8 cellular contexts compared by ENCODE assay signal in the genomic region with DNA sequence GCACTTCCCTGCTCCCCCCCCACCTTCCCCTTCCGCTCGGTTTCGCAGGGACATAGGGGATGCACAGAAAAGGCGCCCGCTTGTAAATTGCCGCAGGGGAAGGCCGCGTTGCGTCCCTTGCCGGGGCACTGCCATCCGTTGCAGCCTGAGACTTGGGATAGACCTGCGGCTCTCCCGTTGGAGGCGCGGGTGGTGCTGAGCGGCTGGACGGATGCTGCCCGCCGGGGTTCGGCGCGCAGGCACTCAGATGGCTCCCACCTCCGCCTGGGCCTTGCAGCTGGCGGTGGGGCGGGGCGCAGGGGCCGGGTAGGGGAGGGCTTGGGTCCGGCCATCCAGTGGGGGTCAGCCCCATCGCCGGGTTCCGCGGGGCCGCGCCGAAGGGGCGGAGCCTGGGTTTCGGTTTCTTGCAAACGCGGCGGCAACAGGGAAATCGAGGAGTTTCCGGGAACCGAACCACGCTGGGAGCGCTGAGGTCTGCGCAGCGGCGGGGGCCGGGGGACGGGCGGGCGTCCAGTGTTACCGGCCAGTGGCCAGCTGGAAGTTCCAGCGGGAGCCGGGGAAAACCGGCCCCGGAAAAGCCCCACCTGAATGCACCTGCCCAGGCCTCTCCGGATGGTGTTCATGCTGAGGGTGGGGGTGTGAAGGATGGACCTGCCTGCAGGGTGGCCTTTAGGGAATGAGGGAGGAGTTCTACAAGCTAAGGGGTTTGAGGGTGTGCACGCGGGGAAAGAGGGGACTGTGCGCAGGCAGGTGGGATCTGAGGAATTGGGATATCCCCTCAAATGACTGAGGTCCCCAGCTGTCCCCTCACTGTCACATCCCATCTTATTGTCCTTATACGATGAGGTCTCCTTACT. TPM values are rescaled to one million over a fixed set of nuclear protein-coding genes. Genes with fewer than 3 reads are reported as not detected.
DNase-seq lines count a peak whose midpoint lies in the region; ATAC-seq and TF ChIP-seq lines count a peak whose summit lies in the region.

No MANE protein-coding gene starts in this region.

- CTCF ChIA-PET in HCT116 (lab: Charles Lee), result interaction anchor here (0.7 to 3.2 kb wide), 12 partner anchors 9 to 431 kb away, joined by 3 to 24 read pairs (median 4); no protein-coding TSS in a partner anchor

- TF ChIP-seq RAD21 in HCT116 (IDR thresholded peaks at IDR 0.05; ENCODE audit: low read depth), result no peak

- H3K27me3 ChIP-seq in HCT116 (ENCODE audit: insufficient read depth, low read length) (no peaks in the 10 kb centered on the region), dorsolateral prefrontal cortex (no peaks in the 10 kb centered on the region), left lung (no peaks in the 10 kb centered on the region)

- TF ChIP-seq CTCF in HCT116 (IDR thresholded peaks at IDR 0.05 in 2 of 3, conservative IDR thresholded peaks at IDR 0.05 in 1 of 3; ENCODE audit: borderline replicate concordance in 1 of 3, insufficient read depth in 1 of 3, low read depth in 2 of 3, low read length in 2 of 3), result no peak
- TF ChIP-seq CTCF in dorsolateral prefrontal cortex (IDR thresholded peaks at IDR 0.05 in 54 of 56, conservative IDR thresholded peaks at IDR 0.05 in 2 of 56; ENCODE audit: low read depth in 1 of 56, partially characterized antibody in 56 of 56), result peak in 5 of 56 donors; percentile 9 to 31 (median 24)
- TF ChIP-seq CTCF in left lung (IDR thresholded peaks at IDR 0.05), result no peak

- intact Hi-C loops in HCT116 (cut with micrococcal nuclease), result loop anchor here (1.0 to 10.0 kb wide), 4 partner anchors 71 to 202 kb away; a partner anchor contains a TSS
- intact Hi-C loops in dorsolateral prefrontal cortex (cut with DNase I), result loop anchor here in 1 of 2 donors (10.0 kb wide), 1 partner anchor 202 kb away; a partner anchor contains a TSS
- intact Hi-C loops in left lung (cut with DNase I), result no loop called here

- no peaks in the 10 kb centered on the region for H4K20me1 ChIP-seq in HCT116 (ENCODE audit: insufficient read depth)

- TSS peak; percentile 73 for BruUV-seq in HCT116 (replicated peaks; lab: Mats Ljungman, UMichigan)

- H3K9me3 ChIP-seq in HCT116 (ENCODE audit: control insufficient read depth in 1 of 2, insufficient read depth in 1 of 2, low read depth in 1 of 2, low read length in 2 of 2), result no peaks in the 10 kb centered on the region
- H3K9me3 ChIP-seq in left lung, result no peaks in the 10 kb centered on the region

- H2AFZ ChIP-seq in HCT116 (ENCODE audit: low read depth, low read length, poor library complexity, severe bottlenecking), result no peak overlapping the region

- POLR2A ChIA-PET in HCT116 (lab: Charles Lee), result interaction anchor here (0.6 to 1.6 kb wide), 12 partner anchors 8 to 765 kb away, joined by 3 to 5 read pairs (median 4); no protein-coding TSS in a partner anchor

- H3K27ac ChIP-seq in HCT116 (ENCODE audit: low read depth, low read length) (peak overlapping the region; percentile 90), dorsolateral prefrontal cortex (peak overlapping the region; percentile 71 to 97 (median 91)), left lung (peak overlapping the region; percentile 95 to 99)

- RAD21 ChIA-PET in HCT116 (lab: Charles Lee; ENCODE audit: low non-redundant PET in 1 of 2, low total read pairs in 2 of 2, uncharacterized antibody in 2 of 2, unreplicated experiment in 2 of 2), result interaction anchor here (0.7 to 3.6 kb wide), 7 partner anchors 43 to 109 kb away, joined by 3 to 12 read pairs (median 4); no protein-coding TSS in a partner anchor

- no peaks in the 10 kb centered on the region for H3K9me2 ChIP-seq in HCT116 (ENCODE audit: insufficient read depth)

- peak overlapping the region; percentile 90 for H3K4me2 ChIP-seq in HCT116 (ENCODE audit: low read length)

- H3K36me3 ChIP-seq in HCT116 (ENCODE audit: control insufficient read depth in 1 of 2, insufficient read depth in 2 of 2, low read length in 2 of 2), result no peaks in the 10 kb centered on the region
- H3K36me3 ChIP-seq in left lung, result no peaks in the 10 kb centered on the region

- DNase-seq in NCI-H2029 (lab: John Stamatoyannopoulos, UW) (peak; percentile 74), NCI-H2029 treated with DMSO at 0.1 percent for 48 hours (lab: John Stamatoyannopoulos, UW) (no peak), HCT116 (ENCODE audit: low read depth, low spot score) (no peak), NAMALWA (ENCODE audit: low spot score) (peak; percentile 70), dorsolateral prefrontal cortex (peak; percentile 59 to 88 (median 73)), left lung (peak; percentile 93 to 99)
- DNase-seq in activated CD4-positive, alpha-beta T cell treated with anti-CD3 and anti-CD28 coated beads for 1 hour, result peak; percentile 58
- peak; percentile 62 for DNase-seq in stimulated activated CD4-positive, alpha-beta T cell treated with anti-CD3 and anti-CD28 coated beads, Interleukin-4, amount 100 ng/mL, for 24 hours

- ATAC-seq in HCT116 (peak; percentile 70), left lung (peak; percentile 83)

- H3K4me3 ChIP-seq in HCT116 (replicated peaks in 1 of 2; ENCODE audit: low read depth in 1 of 2, low read length in 2 of 2) (peak overlapping the region; percentile 73 to 85), dorsolateral prefrontal cortex (peak overlapping the region; percentile 55 to 89 (median 76)), left lung (peak overlapping the region; percentile 65 to 73)

- no peak for TF ChIP-seq POLR2A in HCT116 (IDR thresholded peaks at IDR 0.05; ENCODE audit: borderline replicate concordance, extremely low read depth, insufficient read depth, insufficient read length)

- no peaks in the 10 kb centered on the region for H3K79me2 ChIP-seq in HCT116 (ENCODE audit: insufficient read depth, low read length)

- H3K4me1 ChIP-seq in HCT116 (ENCODE audit: control insufficient read depth in 1 of 2, insufficient read depth in 2 of 2, low read length in 2 of 2), result peaks cover 23 to 68% of the 10 kb centered on the region in 2 experiments
- H3K4me1 ChIP-seq in left lung, result peaks cover 12 to 86% of the 10 kb centered on the region in 2 donors

- peak overlapping the region; percentile 72 for H3K9ac ChIP-seq in HCT116 (ENCODE audit: low read length)

TF ChIP-seq in HCT116, 20 proteins besides CTCF, POLR2A, EP300 and RAD21:
- TF ChIP-seq EZH2 (IDR thresholded peaks at IDR 0.05) (no peak), ELF1 (IDR thresholded peaks at IDR 0.05; ENCODE audit: borderline replicate concordance, low read depth) (no peak), EZH2phosphoT487 (IDR thresholded peaks at IDR 0.05; ENCODE audit: borderline replicate concordance) (no peak), ZNF274 (IDR thresholded peaks at IDR 0.05; ENCODE audit: low read depth, low read length) (no peak), YY1 (IDR thresholded peaks at IDR 0.05; ENCODE audit: extremely low read depth, insufficient replicate concordance, low read depth, low read length) (no peak), POLR2AphosphoS5 (IDR thresholded peaks at IDR 0.05; ENCODE audit: low read depth, low read length) (peak; percentile 39; the same call in 1 of the 2 replicates), ZFX (IDR thresholded peaks at IDR 0.05) (peak; percentile 67)

RNA-seq across cellular contexts. Expression of a gene that starts 6.3 kb away (rescaled TPM):
- 30.1 TPM for total RNA-seq in HCT116 (2021; ENCODE audit: unreplicated experiment)
- 16.5 and 26.0 TPM in 2 replicates for polyA plus RNA-seq in HCT116 (2012)
- 10 to 100 TPM in 39 of 120 experiments, 1 to 10 TPM in 81; 2.5 to 38.3 (median 8.3) TPM for total RNA-seq in dorsolateral prefrontal cortex
- 10 to 100 TPM; 41.4 to 93.3 TPM for total RNA-seq in left lung

RNA-seq across cellular contexts. Expression of a gene that starts 46.5 kb away (rescaled TPM):
- total RNA-seq in HCT116 (2021; ENCODE audit: unreplicated experiment) (not detected), dorsolateral prefrontal cortex (not detected), left lung (not detected)
- not detected in 2 replicates for polyA plus RNA-seq in HCT116 (2012)

RNA-seq across cellular contexts. Expression of a gene that starts 59.9 kb away (rescaled TPM):
- total RNA-seq in HCT116 (2021; ENCODE audit: unreplicated experiment) (43.6 TPM), dorsolateral prefrontal cortex (10 to 100 TPM; 35.0 to 63.2 (median 46.2) TPM), left lung (10 to 100 TPM; 35.3 to 39.9 TPM)
- 24.9 and 30.5 TPM in 2 replicates for polyA plus RNA-seq in HCT116 (2012)

Comparison
In these comparisons a context has a peak if more than half of its experiments do, and no peak if none do; other contexts are left out.
1. DNase-seq: peak in NCI-H2029 (single experiment), NAMALWA (single experiment), activated CD4-positive, alpha-beta T cell treated with anti-CD3 and anti-CD28 coated beads for 1 hour (single experiment), dorsolateral prefrontal cortex (10 of 10), left lung (2 of 2) and stimulated activated CD4-positive, alpha-beta T cell treated with anti-CD3 and anti-CD28 coated beads, Interleukin-4, amount 100 ng/mL, for 24 hours (single experiment); none in NCI-H2029 treated with DMSO at 0.1 percent for 48 hours (single experiment) and HCT116 (single experiment).
2. Peak in every context shown above with its lines, with median percentiles within 50 percentile points of each other: H3K27ac ChIP-seq and H3K4me3 ChIP-seq.